19 cellular contexts compared by ENCODE assay signal in genomic region chr18:48354746-48355260, GRCh38. TPM values are rescaled to one million over a fixed set of nuclear protein-coding genes. Genes with fewer than 3 reads are reported as not detected.
DNase-seq lines count a peak whose midpoint lies in the region; ATAC-seq and TF ChIP-seq lines count a peak whose summit lies in the region.
"Had no signal": no experiment of that assay in that cellular context is flagged by ENCODE, and none has a peak within 500 bp of the region (broad histone marks: within the 10 kb centered on the region; RNA-seq: fewer than 3 reads in every experiment).

No MANE protein-coding gene starts in this region.

- no peak overlapping the region for H3K9ac ChIP-seq in Loucy (ENCODE audit: low read depth, low read length, poor library complexity, severe bottlenecking)

- H3K27ac ChIP-seq in coronary artery (peak overlapping the region in 1 of 2 donors; percentile 42), tibial artery (peak overlapping the region; percentile 11 to 28), transverse colon (no peak overlapping the region)

- no peaks in the 10 kb centered on the region for H3K9me2 ChIP-seq in Loucy (replicated peaks; ENCODE audit: low read depth, low read length)

- H2AFZ ChIP-seq in Loucy (ENCODE audit: low read length): 0 out of 2 replicates have a peak overlapping the region, but pooled peaks have one; percentile 75

- DNase-seq in coronary artery (ENCODE audit: low spot score) (peak; percentile 65), neural crest cell (ENCODE audit: low read depth, low spot score) (no peak), tibial artery (no peak), inferior parietal cortex (ENCODE audit: extremely low spot score) (no peak), transverse colon (no peak)
- DNase-seq: BE2C, DMS53, GDM1, GOT3, KBM-7, NCI-H1092 treated with DMSO at 0.1 percent for 48 hours, NCI-H146, NCI-H2029, NCI-H2227 treated with DMSO at 0.1 percent for 48 hours, NCI-H510A, NCI-H748 treated with DMSO at 0.1 percent for 48 hours had no signal

- no peaks in the 10 kb centered on the region for H3K27me3 ChIP-seq in Loucy (ENCODE audit: insufficient read depth, low read length, poor library complexity, severe bottlenecking)
- no peaks in the 10 kb centered on the region for H3K27me3 ChIP-seq in tibial artery
- H3K27me3 ChIP-seq in transverse colon: no peaks in the 10 kb centered on the region
- H3K27me3 ChIP-seq: BE2C had no signal

- H3K4me1 ChIP-seq in Loucy (ENCODE audit: insufficient read depth, low read length, poor library complexity, severe bottlenecking) (no peaks in the 10 kb centered on the region), tibial artery (peaks cover 0 to 26% (median 9%) of the 10 kb centered on the region in 4 donors), transverse colon (no peaks in the 10 kb centered on the region)

- peaks cover 15% of the 10 kb centered on the region for H3K4me1 Mint-ChIP-seq in neural crest cell

- H3K9me3 ChIP-seq in Loucy (ENCODE audit: insufficient read depth, low read depth, low read length): no peaks in the 10 kb centered on the region
- H3K9me3 ChIP-seq in tibial artery: no peaks in the 10 kb centered on the region
- H3K9me3 ChIP-seq in transverse colon: no peaks in the 10 kb centered on the region
- H3K9me3 ChIP-seq: BE2C had no signal

- no peaks in the 10 kb centered on the region for H3K79me2 ChIP-seq in Loucy (ENCODE audit: insufficient read depth, low read length)

- H4K20me1 ChIP-seq in Loucy (ENCODE audit: insufficient read depth, low read length, poor library complexity, severe bottlenecking): no peaks in the 10 kb centered on the region

- no peaks in the 10 kb centered on the region for H3F3A ChIP-seq in Loucy (ENCODE audit: low read depth)

- in situ Hi-C loops in transverse colon (cut with MboI; ENCODE audit: low pct_ligation_motif_present in 1 of 4, low pct_unique_long_range_greater_than_20kb in 1 of 4, low sequenced_read_pairs in 3 of 4): no loop called here

- H3K36me3 ChIP-seq in Loucy (ENCODE audit: insufficient read depth, low read length) (no peaks in the 10 kb centered on the region), tibial artery (no peaks in the 10 kb centered on the region), transverse colon (no peaks in the 10 kb centered on the region)
- H3K36me3 ChIP-seq: BE2C had no signal

- no peaks in the 10 kb centered on the region for H3K36me3 Mint-ChIP-seq in neural crest cell (ENCODE audit: low read depth)

- peaks cover 4% of the 10 kb centered on the region for H3K9me3 Mint-ChIP-seq in neural crest cell

- no peak for ATAC-seq in GM21423 (IDR thresholded peaks at IDR 0.05; ENCODE audit: unreplicated experiment)
- ATAC-seq: Panc1 had no signal

- no peaks in the 10 kb centered on the region for H3K27me3 Mint-ChIP-seq in neural crest cell (ENCODE audit: low read depth)

- H3K4me3 Mint-ChIP-seq in neural crest cell: no peak overlapping the region

- no peak for TF ChIP-seq POLR2A in transverse colon (IDR thresholded peaks at IDR 0.05)

- no peak overlapping the region for H3K4me2 ChIP-seq in Loucy (ENCODE audit: low read depth, low read length, poor library complexity, severe bottlenecking)

- intact Hi-C loops in tibial artery (cut with DNase I; ENCODE audit: low total_unique reads): no loop called here
- intact Hi-C loops in transverse colon (cut with DNase I; ENCODE audit: low total_unique reads): no loop called here

- no peak for TF ChIP-seq CTCF in Loucy (conservative IDR thresholded peaks at IDR 0.05; ENCODE audit: low read length)
- no peak for TF ChIP-seq CTCF in coronary artery (IDR thresholded peaks at IDR 0.05)
- TF ChIP-seq CTCF in neural crest cell (conservative IDR thresholded peaks at IDR 0.05): no peak
- TF ChIP-seq CTCF in tibial artery (IDR thresholded peaks at IDR 0.05): no peak
- no peak for TF ChIP-seq CTCF in transverse colon (IDR thresholded peaks at IDR 0.05)

- 77 to 80% methylated on average over 1 to 4 of the region's 4 CpGs for WGBS in transverse colon (ENCODE audit: low coverage in 1 of 2), 2 donors

- no peak for TF ChIP-seq EP300 in transverse colon (IDR thresholded peaks at IDR 0.05; ENCODE audit: low read depth)

- H3K4me3 ChIP-seq in Loucy (ENCODE audit: low read length, poor library complexity, severe bottlenecking) (no peak overlapping the region), coronary artery (no peak overlapping the region), tibial artery (no peak overlapping the region), transverse colon (no peak overlapping the region)

- H3K27ac Mint-ChIP-seq in neural crest cell (ENCODE audit: unreplicated experiment): peak overlapping the region; percentile 45

RNA-seq across cellular contexts. Expression of gene ZBTB7C, which starts 54.4 kb away (rescaled TPM):
- 0.45 and 0.61 TPM in 2 replicates for total RNA-seq in neural crest cell
- 10 to 100 TPM; 38.4 to 81.2 (median 47.5) TPM for total RNA-seq in transverse colon

Comparison
In these comparisons a context has a peak if more than half of its experiments do, and no peak if none do; other contexts are left out.
1. H3K27ac ChIP-seq: peak in tibial artery (2 of 2); none in transverse colon (0 of 4).
2. RNA of gene ZBTB7C, which starts 54.4 kb away (total RNA-seq): 38.4 to 81.2 TPM in transverse colon; 0.45 to 0.61 TPM in neural crest cell; every median in the first group is over 10 times any median in the second.